20 cellular contexts compared by ENCODE assay signal in the genomic region with DNA sequence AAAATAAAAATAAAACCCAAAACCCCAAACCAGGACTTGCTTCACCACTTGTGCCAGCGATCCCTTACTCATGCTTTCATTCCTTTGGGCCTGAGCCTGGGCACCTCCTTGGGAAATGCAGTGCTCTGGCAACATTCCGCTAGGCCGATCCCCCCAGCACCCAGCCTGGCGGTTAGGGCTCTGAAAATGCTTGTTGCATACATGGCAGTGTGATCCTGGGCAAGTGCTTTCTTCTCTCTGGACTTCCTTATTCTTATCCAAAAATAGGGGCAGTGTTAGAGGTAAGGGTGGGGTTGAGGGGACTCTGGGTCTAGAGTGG.
"Had no signal": no experiment of that assay in that cellular context is flagged by ENCODE, and none has a peak within 500 bp of the region (broad histone marks: within the 10 kb centered on the region; RNA-seq: fewer than 3 reads in every experiment).

No MANE protein-coding gene starts in this region.

- H3K27ac ChIP-seq: colonic mucosa, heart left ventricle, neural progenitor cell, pancreas, suprapubic skin, upper lobe of right lung had no signal

- H3K4me3 ChIP-seq: colonic mucosa, heart left ventricle, mucosa of descending colon, neural progenitor cell, pancreas, suprapubic skin, tibial artery, upper lobe of right lung had no signal

- DNase-seq: colonic mucosa; dermis blood vessel endothelial cell; effector CD4-positive, alpha-beta T cell; heart left ventricle; hippocampal formation; kidney glomerular epithelial cell; nucleus accumbens; small intestine; stimulated activated CD4-positive, alpha-beta T cell treated with anti-CD3 and anti-CD28 coated beads, Interleukin-4, amount 100 ng/mL, for 1 hour; stimulated activated CD8-positive, alpha-beta memory T cell treated with anti-CD3 and anti-CD28 coated beads, Interleukin-4, amount 100 ng/mL, for 48 hours; stimulated activated naive CD8-positive, alpha-beta T cell treated with anti-CD3 and anti-CD28 coated beads, Interleukin-15, Interleukin-2, amounts not matched to agents 100 U/mL and 50 U/mL, for 24 hours; tibial artery had no signal

- H3K9me3 ChIP-seq: colonic mucosa, heart left ventricle, mucosa of descending colon, pancreas, suprapubic skin, tibial artery, upper lobe of right lung had no signal

- H3K27me3 ChIP-seq: colonic mucosa, neural progenitor cell, suprapubic skin, tibial artery, upper lobe of right lung had no signal

- H3K36me3 ChIP-seq: colonic mucosa, heart left ventricle, neural progenitor cell, pancreas, suprapubic skin, tibial artery, upper lobe of right lung had no signal

- H3K27ac Mint-ChIP-seq: neural progenitor cell; progenitor cell of endocrine pancreas; stimulated activated effector memory CD8-positive, alpha-beta T cell treated with anti-CD3 and anti-CD28 coated beads, Interleukin-12 subunit alpha, Interleukin-12 subunit beta, amount 100 ng/mL, for 72 hours had no signal

- H3K9ac ChIP-seq: neural progenitor cell had no signal

- H3K4me1 ChIP-seq: colonic mucosa, neural progenitor cell, pancreas, upper lobe of right lung had no signal

- H3K4me3 Mint-ChIP-seq: naive thymus-derived CD8-positive, alpha-beta T cell; neural progenitor cell; stimulated activated effector memory CD8-positive, alpha-beta T cell treated with anti-CD3 and anti-CD28 coated beads, Interleukin-12 subunit alpha, Interleukin-12 subunit beta, amount 100 ng/mL, for 72 hours had no signal

- H2AFZ ChIP-seq: neural progenitor cell had no signal

- H3K4me2 ChIP-seq: neural progenitor cell had no signal

- H3K36me3 Mint-ChIP-seq: naive thymus-derived CD8-positive, alpha-beta T cell; neural progenitor cell; stimulated activated effector memory CD8-positive, alpha-beta T cell treated with anti-CD3 and anti-CD28 coated beads, Interleukin-12 subunit alpha, Interleukin-12 subunit beta, amount 100 ng/mL, for 72 hours had no signal

- H3K9me3 Mint-ChIP-seq: stimulated activated effector memory CD8-positive, alpha-beta T cell treated with anti-CD3 and anti-CD28 coated beads, Interleukin-12 subunit alpha, Interleukin-12 subunit beta, amount 100 ng/mL, for 72 hours had no signal
